14 cellular contexts compared by ENCODE assay signal in genomic region chr22:15642288-15642861, GRCh38. TPM values are rescaled to one million over a fixed set of nuclear protein-coding genes. Genes with fewer than 3 reads are reported as not detected.
DNase-seq lines count a peak whose midpoint lies in the region; ATAC-seq, FAIRE-seq and TF ChIP-seq lines count a peak whose summit lies in the region.
"Not testable (repeated sequence)": the region's sequence is repeated elsewhere in the genome, so short reads cannot be mapped to it uniquely, and the experiment has no call there.
"Had no signal": no experiment of that assay in that cellular context is flagged by ENCODE, and none has a peak within 500 bp of the region (broad histone marks: within the 10 kb centered on the region; RNA-seq: fewer than 3 reads in every experiment).

No MANE protein-coding gene starts in this region.

- not testable (repeated sequence) for H3K36me3 ChIP-seq in SK-N-SH (replicated peaks in 1 of 2; ENCODE audit: control insufficient read depth in 1 of 2, insufficient read depth in 2 of 2, low read length in 1 of 2); K562 (ENCODE audit: control insufficient read depth, insufficient read depth, low read length)

- not testable (repeated sequence) for H3F3A ChIP-seq in SK-N-SH (replicated peaks; ENCODE audit: insufficient read depth)

- H2AFZ ChIP-seq in SK-N-SH (ENCODE audit: low read depth); K562 (ENCODE audit: low read depth, low read length): not testable (repeated sequence)

- not testable (repeated sequence) for TF ChIP-seq CTCF in A549 (IDR thresholded peaks at IDR 0.05); SK-N-SH (IDR thresholded peaks at IDR 0.05); K562 (IDR thresholded peaks at IDR 0.05 in 2 of 3, conservative IDR thresholded peaks at IDR 0.05 in 1 of 3; ENCODE audit: insufficient read depth in 2 of 3, low read depth in 1 of 3, low read length in 3 of 3)

- in situ Hi-C loops in K562 (cut with MboI) = not testable (repeated sequence)

- not testable (repeated sequence) for H3K4me2 ChIP-seq in A549; SK-N-SH; K562 (ENCODE audit: insufficient read depth, low read length)

- intact Hi-C loops in K562 (cut with micrococcal nuclease); right cardiac atrium (cut with DNase I): not testable (repeated sequence)

- not testable (repeated sequence) for H3K9me1 ChIP-seq in K562 (ENCODE audit: control insufficient read depth, insufficient read depth, low read length)

- not testable (repeated sequence) for H3K36me3 Mint-ChIP-seq in stimulated activated memory B cell treated with anti-CD40 and anti-IgM and Interleukin-4, amounts not matched to agents 10 μg/mL and 1 μg/mL and 100 μg/mL, for 72 hours

- not testable (repeated sequence) for H3K4me1 ChIP-seq in A549; SK-N-SH (ENCODE audit: control insufficient read depth in 1 of 2, insufficient read depth in 2 of 2, low read depth in 1 of 2, low read length in 1 of 2); K562 (replicated peaks in 1 of 2; ENCODE audit: control insufficient read depth in 2 of 2, insufficient read depth in 2 of 2, low read length in 2 of 2); right cardiac atrium (ENCODE audit: control insufficient read depth, insufficient read depth, low read length)

- not testable (repeated sequence) for H3K27ac Mint-ChIP-seq in stimulated activated memory B cell treated with anti-CD40 and anti-IgM and Interleukin-4, amounts not matched to agents 10 μg/mL and 1 μg/mL and 100 μg/mL, for 72 hours; stimulated activated naive CD8-positive, alpha-beta T cell treated with anti-CD3 and anti-CD28 coated beads, Interleukin-15, amount 100 ng/mL, for 72 hours

- peak; percentile 54 to 82; a peak in 5 of 6 replicates for ATAC-seq in A549
- peak; percentile 34; the same call in 2 of the 3 replicates for ATAC-seq in K562
- peak; percentile 9 to 11 for ATAC-seq in right cardiac atrium
- peak; percentile 48 for ATAC-seq in stimulated activated memory B cell treated with anti-CD40 and anti-IgM and Interleukin-4, amounts not matched to agents 10 μg/mL and 1 μg/mL and 100 μg/mL, for 72 hours
- ATAC-seq in stimulated activated naive CD8-positive, alpha-beta T cell treated with anti-CD3 and anti-CD28 coated beads, Interleukin-15, amount 100 ng/mL, for 72 hours = peak; percentile 26

- not testable (repeated sequence) for H3K4me3 ChIP-seq in A549; K562; right cardiac atrium (ENCODE audit: low read length)
- peak overlapping the region in 1 of 2 experiments; percentile 24; a peak in 1 of 4 replicates for H3K4me3 ChIP-seq in SK-N-SH (ENCODE audit: low read depth in 2 of 2, low read length in 1 of 2)

- not testable (repeated sequence) for H3K9me3 Mint-ChIP-seq in stimulated activated memory B cell treated with anti-CD40 and anti-IgM and Interleukin-4, amounts not matched to agents 10 μg/mL and 1 μg/mL and 100 μg/mL, for 72 hours; stimulated activated naive CD8-positive, alpha-beta T cell treated with anti-CD3 and anti-CD28 coated beads, Interleukin-15, amount 100 ng/mL, for 72 hours

- not testable (repeated sequence) for H3K27ac ChIP-seq in A549; SK-N-SH (ENCODE audit: low read depth in 2 of 2, low read length in 1 of 2); K562 (ENCODE audit: extremely low read depth, low read depth, low read length); right cardiac atrium (ENCODE audit: low read length)

- TF ChIP-seq POLR2A in A549 (IDR thresholded peaks at IDR 0.05; ENCODE audit: low read length); K562 (conservative IDR thresholded peaks at IDR 0.05): not testable (repeated sequence)

- not testable (repeated sequence) for H3K4me3 Mint-ChIP-seq in stimulated activated memory B cell treated with anti-CD40 and anti-IgM and Interleukin-4, amounts not matched to agents 10 μg/mL and 1 μg/mL and 100 μg/mL, for 72 hours; stimulated activated naive CD8-positive, alpha-beta T cell treated with anti-CD3 and anti-CD28 coated beads, Interleukin-15, amount 100 ng/mL, for 72 hours

- H4K20me1 ChIP-seq in SK-N-SH (ENCODE audit: insufficient read depth); K562 (replicated peaks; ENCODE audit: control insufficient read depth, insufficient read depth, low read length): not testable (repeated sequence)

- DNase-seq in A549 (ENCODE audit: low read depth in 1 of 2, low spot score in 1 of 2); SK-N-SH; K562 (ENCODE audit: extremely low read depth in 1 of 4, low spot score in 3 of 4); right cardiac atrium; stimulated activated naive CD8-positive, alpha-beta T cell treated with anti-CD3 and anti-CD28 coated beads, Interleukin-15, amount 100 ng/mL, for 72 hours: not testable (repeated sequence)
- peak; percentile 62 for DNase-seq in NCI-H2227 (lab: John Stamatoyannopoulos, UW; ENCODE audit: unreplicated experiment)

- CTCF ChIA-PET in A549 (lab: Yijun Ruan, JAX); SK-N-SH (lab: Yijun Ruan, JAX); K562 (lab: Yijun Ruan, JAX; ENCODE audit: low intra/inter-chr PET ratio): not testable (repeated sequence)

- H3K9me2 ChIP-seq in SK-N-SH = not testable (repeated sequence)

- not testable (repeated sequence) for FAIRE-seq in A549 (lab: Jason Lieb, UNC); K562 (lab: Jason Lieb, UNC)

- TF ChIP-seq EP300 in A549 (IDR thresholded peaks at IDR 0.05); SK-N-SH (IDR thresholded peaks at IDR 0.05; ENCODE audit: borderline replicate concordance in 1 of 2, low read depth in 1 of 2, low read length in 1 of 2); K562 (IDR thresholded peaks at IDR 0.05; ENCODE audit: low read length): not testable (repeated sequence)

- H3K4me1 Mint-ChIP-seq in stimulated activated memory B cell treated with anti-CD40 and anti-IgM and Interleukin-4, amounts not matched to agents 10 μg/mL and 1 μg/mL and 100 μg/mL, for 72 hours; stimulated activated naive CD8-positive, alpha-beta T cell treated with anti-CD3 and anti-CD28 coated beads, Interleukin-15, amount 100 ng/mL, for 72 hours: not testable (repeated sequence)

- not testable (repeated sequence) for H3K79me2 ChIP-seq in SK-N-SH (ENCODE audit: insufficient read depth); K562 (ENCODE audit: control insufficient read depth, insufficient read depth, low read length)

- not testable (repeated sequence) for H3K9me3 ChIP-seq in A549; SK-N-SH; K562 (replicated peaks; ENCODE audit: control insufficient read depth, insufficient read depth, low read depth, low read length); right cardiac atrium (ENCODE audit: control insufficient read depth, low read length)

- not testable (repeated sequence) for H3K9ac ChIP-seq in SK-N-SH; K562 (ENCODE audit: insufficient read depth in 1 of 2, low read depth in 2 of 2, low read length in 2 of 2)

- POLR2A ChIA-PET in A549 (lab: Yijun Ruan, JAX); SK-N-SH (lab: Yijun Ruan, JAX); K562 (lab: Yijun Ruan, JAX): not testable (repeated sequence)

- TF ChIP-seq RAD21 in A549 (conservative IDR thresholded peaks at IDR 0.05 in 1 of 2, IDR thresholded peaks at IDR 0.05 in 1 of 2); SK-N-SH (IDR thresholded peaks at IDR 0.05; ENCODE audit: low read length); K562 (CRISPR knock-in tag; conservative IDR thresholded peaks at IDR 0.05 in 1 of 2, IDR thresholded peaks at IDR 0.05 in 1 of 2): not testable (repeated sequence)

- not testable (repeated sequence) for H3K27me3 ChIP-seq in SK-N-SH (ENCODE audit: insufficient read depth); K562 (ENCODE audit: control insufficient read depth in 2 of 2, insufficient read depth in 2 of 2, low read length in 2 of 2); right cardiac atrium (ENCODE audit: control insufficient read depth, insufficient read depth)

- WGBS in A549 (ENCODE audit: missing lambda C conversion rate) = 83% methylated on average over 5 of the region's 19 CpGs
- WGBS in SK-N-SH (ENCODE audit: low lambda C conversion rate) = 17% methylated on average over 5 of the region's 19 CpGs
- 19% methylated on average over 5 of the region's 19 CpGs for WGBS in K562 (ENCODE audit: insufficient coverage, low coverage, missing lambda C conversion rate)
- whole genome bisulfite sequencing in right cardiac atrium = no CpG with 5 or more reads among the region's 19 CpGs

- H3K27me3 Mint-ChIP-seq in stimulated activated memory B cell treated with anti-CD40 and anti-IgM and Interleukin-4, amounts not matched to agents 10 μg/mL and 1 μg/mL and 100 μg/mL, for 72 hours; stimulated activated naive CD8-positive, alpha-beta T cell treated with anti-CD3 and anti-CD28 coated beads, Interleukin-15, amount 100 ng/mL, for 72 hours: not testable (repeated sequence)

- not testable (repeated sequence) for BruUV-seq in K562 (replicated peaks; lab: Mats Ljungman, UMichigan)

RNA-seq across cellular contexts. Expression of gene POTEH, which starts 47.5 kb away (rescaled TPM):
- 0.06 and 0.11 TPM in 2 replicates for polyA plus RNA-seq in A549 (2011; rRNA removed)
- 0.03 and 0.04 TPM in 2 replicates for polyA plus RNA-seq in A549 (2012; cell fraction: cytosol; rRNA removed)
- 0.24 TPM in 2 replicates for polyA plus RNA-seq in A549 (2012; cell fraction: nucleus; rRNA removed)
- not detected in 3 replicates for polyA plus RNA-seq in A549 (2017; fragmentation: RNase III; extraction: RNeasy Plus Mini Kit Qiagen cat#74134 plus additional on column Dnase treatment)
- polyA minus RNA-seq in A549 (2011; rRNA and poly(A)+ RNA removed) = 0.91 and 1.4 TPM in 2 replicates
- polyA plus RNA-seq in SK-N-SH (2012; rRNA removed) = 1.3 TPM in 2 replicates
- 0.09 and 0.17 TPM in 2 replicates for polyA plus RNA-seq in SK-N-SH (2012; cell fraction: cytosol; rRNA removed)
- polyA plus RNA-seq in SK-N-SH (2012; cell fraction: nucleus; rRNA removed) = 6.0 and 10.2 TPM in 2 replicates
- not detected in 2 replicates for total RNA-seq in K562 (2011; cell fraction: chromatin; rRNA removed; ENCODE audit: low replicate concordance)
- total RNA-seq in K562 (2011; cell fraction: nucleolus; rRNA removed) = not detected in 2 replicates
- not detected in 2 replicates for total RNA-seq in K562 (2011; cell fraction: nucleoplasm; rRNA removed)
- not detected in 2 replicates for total RNA-seq in K562 (2014; rRNA removed)
- not detected in 2 replicates for total RNA-seq in K562 (2014; rRNA removed; fragmentation: Illumina TruSeq; extraction: Trizol)
- total RNA-seq in K562 (2015; rRNA removed; fragmentation: Illumina TruSeq; extraction: Trizol) = not detected in 2 replicates
- not detected in 2 replicates for total RNA-seq in K562 (2021)
- not detected in 2 replicates for polyA plus RNA-seq in K562 (2011; rRNA removed)
- not detected in 2 replicates for polyA plus RNA-seq in K562 (2011; cell fraction: cytosol; rRNA removed)
- not detected in 2 replicates for polyA plus RNA-seq in K562 (2011; cell fraction: nucleus; rRNA removed)
- not detected in 2 replicates for polyA plus RNA-seq in K562 (2012)
- polyA plus RNA-seq in K562 (2014; fragmentation: Illumina TruSeq; extraction: Trizol) = not detected in 2 replicates
- not detected for polyA plus RNA-seq in K562 (2014; fragmentation: Nextera tagmentation; extraction: Ambion mirVana)
- polyA plus RNA-seq in K562 (2014; rRNA removed) = not detected in 2 replicates
- not detected in 2 replicates for polyA minus RNA-seq in K562 (2011; rRNA and poly(A)+ RNA removed)
- polyA minus RNA-seq in K562 (2011; cell fraction: cytosol; rRNA and poly(A)+ RNA removed) = not detected in 2 replicates
- polyA minus RNA-seq in K562 (2011; cell fraction: nucleus; rRNA and poly(A)+ RNA removed) = not detected in 2 replicates
- not detected for total RNA-seq in right cardiac atrium
- polyA plus RNA-seq in right cardiac atrium = not detected
- total RNA-seq: A673; CD4-positive, alpha-beta memory T cell; CD4-positive, CD25-positive, alpha-beta regulatory T cell; CD8-positive, alpha-beta memory T cell; G401 had no signal
- polyA plus RNA-seq: AG04450; CD14-positive monocyte; CD4-positive, alpha-beta memory T cell; CD4-positive, CD25-positive, alpha-beta regulatory T cell; CD8-positive, alpha-beta memory T cell had no signal

Comparison
In these comparisons a context has a peak if more than half of its experiments do, and no peak if none do; other contexts are left out.
1. ATAC-seq: peak in every context shown above with its lines; median percentile 68 in A549; 48 in stimulated activated memory B cell treated with anti-CD40 and anti-IgM and Interleukin-4, amounts not matched to agents 10 μg/mL and 1 μg/mL and 100 μg/mL, for 72 hours; 34 in K562; 26 in stimulated activated naive CD8-positive, alpha-beta T cell treated with anti-CD3 and anti-CD28 coated beads, Interleukin-15, amount 100 ng/mL, for 72 hours; 10 in right cardiac atrium.